In the genomic region with DNA sequence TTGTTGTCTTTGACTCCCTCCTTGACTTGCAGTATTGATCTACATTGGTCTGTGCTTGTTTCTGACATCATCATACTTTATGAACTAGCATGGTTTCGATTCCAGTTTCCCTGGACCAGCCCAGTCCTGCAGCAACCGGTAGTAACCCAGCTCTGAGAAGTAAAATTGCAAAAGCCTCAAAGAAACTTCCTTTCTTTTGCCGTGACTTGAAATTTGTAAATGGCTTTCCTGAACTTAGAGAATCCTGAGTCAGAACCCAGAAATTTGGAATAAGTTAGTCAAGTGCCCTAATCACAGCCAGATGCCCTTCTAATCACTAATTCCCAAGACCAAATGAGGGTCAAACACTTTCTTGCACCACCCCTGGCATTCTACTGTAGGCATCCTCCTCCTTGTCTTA, we compare ENCODE assay signal across 19 cellular contexts. TPM values are rescaled to one million over a fixed set of nuclear protein-coding genes. Genes with fewer than 3 reads are reported as not detected.
A peak's percentile ranks its signal among the peaks of the same experiment; 100 is the strongest.
DNase-seq lines count a peak whose midpoint lies in the region; ATAC-seq, FAIRE-seq and TF ChIP-seq lines count a peak whose summit lies in the region.
"Had no signal": no experiment of that assay in that cellular context is flagged by ENCODE, and none has a peak within 500 bp of the region (broad histone marks: within the 10 kb centered on the region; RNA-seq: fewer than 3 reads in every experiment).

No MANE protein-coding gene starts in this region.

- H3K27ac Mint-ChIP-seq in naive thymus-derived CD4-positive, alpha-beta T cell, result no peak overlapping the region
- H3K27ac Mint-ChIP-seq: H9, nephron had no signal

- H3K4me1 Mint-ChIP-seq in naive thymus-derived CD4-positive, alpha-beta T cell, result peaks cover 0 to 19% (median 11%) of the 10 kb centered on the region in 7 donors
- H3K4me1 Mint-ChIP-seq: IgD-negative memory B cell, nephron had no signal

- H3K36me3 ChIP-seq in GM12878 (ENCODE audit: control insufficient read depth in 2 of 2, insufficient read depth in 2 of 2, low read length in 1 of 2), result no peaks in the 10 kb centered on the region
- H3K36me3 ChIP-seq in naive thymus-derived CD4-positive, alpha-beta T cell (ENCODE audit: control insufficient read depth in 2 of 3, insufficient read depth in 3 of 3, low read length in 3 of 3), result no peaks in the 10 kb centered on the region
- no peaks in the 10 kb centered on the region for H3K36me3 ChIP-seq in A673 (ENCODE audit: insufficient read depth, low read length, poor library complexity, severe bottlenecking)
- H3K36me3 ChIP-seq: gastroesophageal sphincter, right atrium auricular region had no signal

- TF ChIP-seq RAD21 in GM12878 (IDR thresholded peaks at IDR 0.05; ENCODE audit: insufficient read depth, low read depth, low read length), result no peak

- no peaks in the 10 kb centered on the region; the same call in 2 of the 3 replicates for H3K9me3 ChIP-seq in GM12878 (replicated peaks; ENCODE audit: control insufficient read depth, insufficient read depth, low read length)
- peaks cover 0 to 5% (median 0%) of the 10 kb centered on the region in 3 experiments for H3K9me3 ChIP-seq in naive thymus-derived CD4-positive, alpha-beta T cell (ENCODE audit: control insufficient read depth in 2 of 3, low read length in 3 of 3)
- H3K9me3 ChIP-seq in A673 (ENCODE audit: low read depth, low read length, poor library complexity, severe bottlenecking), result no peaks in the 10 kb centered on the region
- H3K9me3 ChIP-seq: gastroesophageal sphincter had no signal

- no peak for TF ChIP-seq POLR2A in GM12878 (IDR thresholded peaks at IDR 0.05; ENCODE audit: low read depth, low read length)

- FAIRE-seq in GM12878 (lab: Jason Lieb, UNC), result no peak

- H2AFZ ChIP-seq in GM12878 (ENCODE audit: control insufficient read depth, low read depth, low read length), result no peak overlapping the region

- no peak for TF ChIP-seq EP300 in GM12878 (IDR thresholded peaks at IDR 0.05; ENCODE audit: borderline replicate concordance in 1 of 2, control insufficient read depth in 1 of 2, low read depth in 2 of 2, low read length in 2 of 2)

- no peak overlapping the region for H3K4me2 ChIP-seq in GM12878 (ENCODE audit: control insufficient read depth, insufficient read depth)

- peaks cover 0 to 4% of the 10 kb centered on the region in 2 experiments; a peak in 1 of 4 replicates for H3K27me3 ChIP-seq in GM12878 (replicated peaks in 1 of 2; ENCODE audit: control insufficient read depth in 2 of 2, insufficient read depth in 2 of 2, low read length in 1 of 2)
- no peaks in the 10 kb centered on the region for H3K27me3 ChIP-seq in naive thymus-derived CD4-positive, alpha-beta T cell (ENCODE audit: control insufficient read depth in 2 of 2, insufficient read depth in 2 of 2, low read length in 2 of 2)
- H3K27me3 ChIP-seq in A673 (replicated peaks; ENCODE audit: insufficient read depth, low read depth, low read length, poor library complexity), result no peaks in the 10 kb centered on the region
- H3K27me3 ChIP-seq: gastroesophageal sphincter, right atrium auricular region had no signal

- SMC1A ChIA-PET in GM12878 (lab: Charles Lee; ENCODE audit: uncharacterized antibody, unreplicated experiment), result no interaction called here

- H3K9me3 Mint-ChIP-seq in naive thymus-derived CD4-positive, alpha-beta T cell, result peaks cover 0 to 24% (median 7%) of the 10 kb centered on the region in 11 donors

- peaks cover 0 to 3% (median 0%) of the 10 kb centered on the region in 5 donors for H3K27me3 Mint-ChIP-seq in naive thymus-derived CD4-positive, alpha-beta T cell

- no TSS peak for BruUV-seq in GM12878 (replicated peaks; lab: Mats Ljungman, UMichigan)
- BruUV-seq in A673 (replicated peaks; lab: Mats Ljungman, UMichigan), result no TSS peak

- H3K9ac ChIP-seq in GM12878 (ENCODE audit: control insufficient read depth, insufficient read depth, low read length), result no peak overlapping the region

- H3K4me3 ChIP-seq in GM12878, result no peak overlapping the region
- no peak overlapping the region for H3K4me3 ChIP-seq in naive thymus-derived CD4-positive, alpha-beta T cell (ENCODE audit: low read length)
- no peak overlapping the region for H3K4me3 ChIP-seq in A673 (ENCODE audit: low read depth, low read length, poor library complexity, severe bottlenecking)
- H3K4me3 ChIP-seq: coronary artery, gastroesophageal sphincter, right atrium auricular region had no signal

- H3K4me1 ChIP-seq in GM12878 (ENCODE audit: control insufficient read depth, insufficient read depth, low read length), result no peaks in the 10 kb centered on the region
- no peaks in the 10 kb centered on the region for H3K4me1 ChIP-seq in naive thymus-derived CD4-positive, alpha-beta T cell (ENCODE audit: control insufficient read depth in 2 of 2, insufficient read depth in 2 of 2, low read length in 2 of 2)
- H3K4me1 ChIP-seq in A673 (ENCODE audit: insufficient read depth, low read length, poor library complexity, severe bottlenecking), result no peaks in the 10 kb centered on the region
- H3K4me1 ChIP-seq: gastroesophageal sphincter, right atrium auricular region had no signal

- CTCF ChIA-PET in GM12878 (lab: Yijun Ruan, JAX) (no interaction called here), A673 (lab: Charles Lee) (no interaction called here)
- CTCF ChIA-PET in naive thymus-derived CD4-positive, alpha-beta T cell (lab: Charles Lee), result no interaction called here

- no peak overlapping the region for H3K4me3 Mint-ChIP-seq in naive thymus-derived CD4-positive, alpha-beta T cell
- H3K4me3 Mint-ChIP-seq: H9, IgD-negative memory B cell, nephron had no signal

- in situ Hi-C loops in GM12878 (cut with MboI), result no loop called here

- H3K27ac ChIP-seq in GM12878 (ENCODE audit: control insufficient read depth, insufficient read depth) (no peak overlapping the region), A673 (ENCODE audit: low read depth, low read length, poor library complexity, severe bottlenecking) (no peak overlapping the region)
- no peak overlapping the region for H3K27ac ChIP-seq in naive thymus-derived CD4-positive, alpha-beta T cell (ENCODE audit: low read depth, low read length)
- H3K27ac ChIP-seq: coronary artery, gastroesophageal sphincter, right atrium auricular region had no signal

- TF ChIP-seq CTCF in GM12878 (IDR thresholded peaks at IDR 0.05 in 2 of 3, conservative IDR thresholded peaks at IDR 0.05 in 1 of 3; ENCODE audit: control insufficient read depth in 2 of 3, extremely low read depth in 1 of 3, insufficient read depth in 1 of 3, low read depth in 3 of 3, low read length in 3 of 3), result no peak
- no peak for TF ChIP-seq CTCF in A673 (conservative IDR thresholded peaks at IDR 0.05; ENCODE audit: low read depth, low read length)

- POLR2A ChIA-PET in GM12878 (lab: Charles Lee) (no interaction called here), A673 (lab: Charles Lee; ENCODE audit: low non-redundant PET) (no interaction called here)
- POLR2A ChIA-PET in naive thymus-derived CD4-positive, alpha-beta T cell (lab: Charles Lee), result no interaction called here

- 55% methylated on average over 3 of the region's 3 CpGs for WGBS in GM12878 (ENCODE audit: insufficient coverage, insufficient replicate concordance, low lambda C conversion rate, missing lambda C conversion rate)

- intact Hi-C loops in GM12878 (cut with micrococcal nuclease; ENCODE audit: unreplicated experiment), result no loop called here
- intact Hi-C loops in naive thymus-derived CD4-positive, alpha-beta T cell (cut with micrococcal nuclease), result no loop called here
- intact Hi-C loops in A673 (cut with micrococcal nuclease; ENCODE audit: unreplicated experiment), result no loop called here

- H4K20me1 ChIP-seq in GM12878 (ENCODE audit: control insufficient read depth, insufficient read depth), result no peaks in the 10 kb centered on the region

- RAD21 ChIA-PET in GM12878 (lab: Charles Lee; ENCODE audit: unreplicated experiment), result no interaction called here

- peak; percentile 73 for ATAC-seq in HG02798 (IDR thresholded peaks at IDR 0.05; ENCODE audit: poor library complexity, unreplicated experiment)
- ATAC-seq in GM12878, result peak; percentile 59
- ATAC-seq in naive thymus-derived CD4-positive, alpha-beta T cell, result peak; percentile 37
- ATAC-seq in GM18517 (IDR thresholded peaks at IDR 0.05; ENCODE audit: unreplicated experiment), result no peak
- ATAC-seq: gastroesophageal sphincter, left colon had no signal

- H3K79me2 ChIP-seq in GM12878 (ENCODE audit: control insufficient read depth, insufficient read depth, low read length), result no peaks in the 10 kb centered on the region

- peaks cover 0 to 64% (median 56%) of the 10 kb centered on the region in 5 donors for H3K36me3 Mint-ChIP-seq in naive thymus-derived CD4-positive, alpha-beta T cell

- peak; percentile 53 for DNase-seq in ELR (ENCODE audit: low read depth)
- no peak for DNase-seq in GM12878 (ENCODE audit: low read depth, low spot score)
- no peak for DNase-seq in naive thymus-derived CD4-positive, alpha-beta T cell
- no peak for DNase-seq in T-helper 2 cell
- DNase-seq in A673 (ENCODE audit: low spot score), result no peak
- DNase-seq in NCI-H1417 (lab: John Stamatoyannopoulos, UW), result no peak
- DNase-seq: Caco-2; H9; left colon; NK-92 treated with Interleukin-12 subunit alpha and Interleukin-12 subunit beta, amount 100 ng/mL, for 24 hours had no signal

RNA-seq across cellular contexts. Expression of a gene that starts 15.0 kb away (rescaled TPM):
- total RNA-seq in GM12878 (2013; cell fraction: nucleolus; rRNA removed), result not detected in 2 replicates
- total RNA-seq in GM12878 (2014; rRNA removed), result not detected in 2 replicates
- total RNA-seq in GM12878 (2014; rRNA removed; fragmentation: Illumina TruSeq; extraction: Trizol), result not detected in 2 replicates
- total RNA-seq in GM12878 (2021), result not detected in 2 replicates
- not detected for polyA plus RNA-seq in GM12878 (2011; ENCODE audit: low read depth)
- not detected in 2 replicates for polyA plus RNA-seq in GM12878 (2011; rRNA removed)
- not detected in 2 replicates for polyA plus RNA-seq in GM12878 (2011; cell fraction: cytosol; rRNA removed)
- not detected in 2 replicates for polyA plus RNA-seq in GM12878 (2011; cell fraction: nucleus; rRNA removed)
- not detected in 2 replicates for polyA plus RNA-seq in GM12878 (2012)
- not detected in 2 replicates for polyA plus RNA-seq in GM12878 (2014; fragmentation: Illumina TruSeq; extraction: Trizol)
- polyA plus RNA-seq in GM12878 (2014; fragmentation: Nextera tagmentation; extraction: Ambion mirVana), result not detected
- polyA plus RNA-seq in GM12878 (2014; rRNA removed), result not detected in 2 replicates
- not detected for polyA plus RNA-seq in GM12878 (2016; fragmentation: Nextera tagmentation; extraction: Ambion mirVana)
- not detected in 2 replicates for polyA minus RNA-seq in GM12878 (2011; rRNA and poly(A)+ RNA removed)
- not detected in 2 replicates for polyA minus RNA-seq in GM12878 (2011; cell fraction: cytosol; rRNA and poly(A)+ RNA removed)
- not detected in 2 replicates for polyA minus RNA-seq in GM12878 (2011; cell fraction: nucleus; rRNA and poly(A)+ RNA removed)
- total RNA-seq in naive thymus-derived CD4-positive, alpha-beta T cell, result 1 to 10 TPM in 4 of 5 experiments, not detected in 1; 1.4 to 2.5 (median 1.8) TPM
- polyA plus RNA-seq in naive thymus-derived CD4-positive, alpha-beta T cell, result under 1 TPM in 1 of 2 donors, not detected in 1; 0.33 TPM
- not detected in 2 replicates for total RNA-seq in A673 (2021)
- total RNA-seq: Caco-2, H9, left colon, right atrium auricular region had no signal
- polyA plus RNA-seq: adipose tissue, IgD-negative memory B cell had no signal

RNA-seq across cellular contexts. Expression of a gene that starts 19.4 kb away (rescaled TPM):
- total RNA-seq in GM12878 (2013; cell fraction: nucleolus; rRNA removed), result not detected in 2 replicates
- not detected in 2 replicates for total RNA-seq in GM12878 (2014; rRNA removed)
- total RNA-seq in GM12878 (2014; rRNA removed; fragmentation: Illumina TruSeq; extraction: Trizol), result not detected in 2 replicates
- not detected in 2 replicates for total RNA-seq in GM12878 (2021)
- polyA plus RNA-seq in GM12878 (2011; ENCODE audit: low read depth), result not detected
- not detected in 2 replicates for polyA plus RNA-seq in GM12878 (2011; rRNA removed)
- polyA plus RNA-seq in GM12878 (2011; cell fraction: cytosol; rRNA removed), result not detected in 2 replicates
- polyA plus RNA-seq in GM12878 (2011; cell fraction: nucleus; rRNA removed), result not detected in 2 replicates
- not detected in 2 replicates for polyA plus RNA-seq in GM12878 (2012)
- not detected in 2 replicates for polyA plus RNA-seq in GM12878 (2014; fragmentation: Illumina TruSeq; extraction: Trizol)
- not detected for polyA plus RNA-seq in GM12878 (2014; fragmentation: Nextera tagmentation; extraction: Ambion mirVana)
- not detected in 2 replicates for polyA plus RNA-seq in GM12878 (2014; rRNA removed)
- not detected for polyA plus RNA-seq in GM12878 (2016; fragmentation: Nextera tagmentation; extraction: Ambion mirVana)
- not detected in 2 replicates for polyA minus RNA-seq in GM12878 (2011; rRNA and poly(A)+ RNA removed)
- polyA minus RNA-seq in GM12878 (2011; cell fraction: cytosol; rRNA and poly(A)+ RNA removed), result not detected in 2 replicates
- not detected in 2 replicates for polyA minus RNA-seq in GM12878 (2011; cell fraction: nucleus; rRNA and poly(A)+ RNA removed)
- 1 to 10 TPM in 4 of 5 experiments, not detected in 1; 1.7 to 3.4 (median 2.0) TPM for total RNA-seq in naive thymus-derived CD4-positive, alpha-beta T cell
- not detected for polyA plus RNA-seq in naive thymus-derived CD4-positive, alpha-beta T cell
- not detected in 2 replicates for total RNA-seq in A673 (2021)
- total RNA-seq: Caco-2, gastroesophageal sphincter, H9, left colon, right atrium auricular region, subcutaneous adipose tissue had no signal
- polyA plus RNA-seq: adipose tissue, IgD-negative memory B cell had no signal

RNA-seq across cellular contexts. Expression of a gene that starts 49.6 kb away (rescaled TPM):
- not detected in 2 replicates for total RNA-seq in GM12878 (2013; cell fraction: nucleolus; rRNA removed)
- total RNA-seq in GM12878 (2014; rRNA removed), result not detected in 2 replicates
- total RNA-seq in GM12878 (2014; rRNA removed; fragmentation: Illumina TruSeq; extraction: Trizol), result not detected in 2 replicates
- total RNA-seq in GM12878 (2021), result 0.21 and 0.29 TPM in 2 replicates
- not detected for polyA plus RNA-seq in GM12878 (2011; ENCODE audit: low read depth)
- 0.11 and 0.13 TPM in 2 replicates for polyA plus RNA-seq in GM12878 (2011; rRNA removed)
- polyA plus RNA-seq in GM12878 (2011; cell fraction: cytosol; rRNA removed), result 0.03 and 0.04 TPM in 2 replicates
- 0.21 and 0.32 TPM in 2 replicates for polyA plus RNA-seq in GM12878 (2011; cell fraction: nucleus; rRNA removed)
- 0.69 and 1.2 TPM in 2 replicates for polyA plus RNA-seq in GM12878 (2012)
- not detected in 2 replicates for polyA plus RNA-seq in GM12878 (2014; fragmentation: Illumina TruSeq; extraction: Trizol)
- polyA plus RNA-seq in GM12878 (2014; fragmentation: Nextera tagmentation; extraction: Ambion mirVana), result not detected
- not detected in 2 replicates for polyA plus RNA-seq in GM12878 (2014; rRNA removed)
- polyA plus RNA-seq in GM12878 (2016; fragmentation: Nextera tagmentation; extraction: Ambion mirVana), result under 1 TPM; 0.28 to 0.35 TPM
- polyA minus RNA-seq in GM12878 (2011; rRNA and poly(A)+ RNA removed), result 0.37 TPM in 1 of 2 replicates, not detected in the other
- not detected in 2 replicates for polyA minus RNA-seq in GM12878 (2011; cell fraction: cytosol; rRNA and poly(A)+ RNA removed)
- not detected in 2 replicates for polyA minus RNA-seq in GM12878 (2011; cell fraction: nucleus; rRNA and poly(A)+ RNA removed)
- total RNA-seq in naive thymus-derived CD4-positive, alpha-beta T cell, result 10 to 100 TPM in 4 of 5 experiments, 1 to 10 TPM in 1; 4.1 to 63.1 (median 33.6) TPM
- 10 to 100 TPM; 10.9 to 41.4 TPM for polyA plus RNA-seq in naive thymus-derived CD4-positive, alpha-beta T cell
- total RNA-seq in A673 (2021), result 1.2 and 1.7 TPM in 2 replicates
